ENCODE assay signal across 1 cellular context in genomic region chr15:69300129-69300588, GRCh38.
TF ChIP-seq lines count a peak whose summit lies in the region.

No MANE protein-coding gene starts in this region.

TF ChIP-seq in HepG2, 621 proteins besides CTCF, POLR2A, EP300 and RAD21 (continued from another document):
- TF ChIP-seq HMGXB3 (CRISPR knock-in tag; IDR thresholded peaks at IDR 0.05; ENCODE audit: borderline replicate concordance): no peak
